Comparison of ENCODE assay signal across 8 cellular contexts in genomic region chr10:94402204-94403033, GRCh38. TPM values are rescaled to one million over a fixed set of nuclear protein-coding genes. Genes with fewer than 3 reads are reported as not detected.
A peak's percentile ranks its signal among the peaks of the same experiment; 100 is the strongest.
DNase-seq lines count a peak whose midpoint lies in the region; ATAC-seq and TF ChIP-seq lines count a peak whose summit lies in the region.

Gene TBC1D12 (plus strand): TSS chr10:94402541. CDS start chr10:94402614, 73 bp downstream.

- ATAC-seq in GM19438 (IDR thresholded peaks at IDR 0.05; ENCODE audit: low read depth, unreplicated experiment) = peak; percentile 76
- peak; percentile 51 for ATAC-seq in HG03469 (IDR thresholded peaks at IDR 0.05; ENCODE audit: unreplicated experiment)

- 1 to 17% methylated on average over 1 to 9 of the region's 82 CpGs for WGBS in esophagus squamous epithelium, 2 donors

- no peaks in the 10 kb centered on the region for H3K27me3 ChIP-seq in esophagus squamous epithelium

- TF ChIP-seq CTCF in esophagus squamous epithelium (IDR thresholded peaks at IDR 0.05) = no peak

- H3K9me3 ChIP-seq in esophagus squamous epithelium = no peaks in the 10 kb centered on the region

- intact Hi-C loops in esophagus squamous epithelium (cut with DNase I) = no loop called here

- DNase-seq in COR-L47 (lab: John Stamatoyannopoulos, UW) = peak; percentile 92
- DNase-seq in NCI-H526 treated with DMSO at 0.1 percent for 48 hours (lab: John Stamatoyannopoulos, UW) = peak; percentile 85
- peak; percentile 7 for DNase-seq in activated T-cell treated with anti-CD3 and anti-CD28 coated beads for 1 hour (ENCODE audit: low read depth)
- peak; percentile 55 for DNase-seq in esophagus squamous epithelium (lab: John Stamatoyannopoulos, UW)
- DNase-seq in mucosa of gallbladder (ENCODE audit: low spot score) = peak; percentile 95
- peak; percentile 95 for DNase-seq in stromal cell of bone marrow (ENCODE audit: low read depth)

- TF ChIP-seq POLR2A in esophagus squamous epithelium (IDR thresholded peaks at IDR 0.05) = peak in 1 of 4 donors; percentile 71

- H3K4me3 ChIP-seq in esophagus squamous epithelium = peak within 1 kb of the TSS; percentile 83 to 97 (median 92)

- no peaks in the 10 kb centered on the region for H3K36me3 ChIP-seq in esophagus squamous epithelium

- peaks cover 7 to 23% (median 16%) of the 10 kb centered on the region in 3 donors for H3K4me1 ChIP-seq in esophagus squamous epithelium

- H3K27ac ChIP-seq in esophagus squamous epithelium = peak within 1 kb of the TSS; percentile 90 to 97 (median 94)

RNA-seq across cellular contexts. Expression of gene TBC1D12, which starts in this region (rescaled TPM):
- total RNA-seq in esophagus squamous epithelium (10 to 100 TPM in 1 of 4 donors, 1 to 10 TPM in 3; 5.2 to 13.5 (median 7.0) TPM), mucosa of gallbladder (11.9 TPM)

Comparison
In these comparisons a context has a peak if more than half of its experiments do, and no peak if none do; other contexts are left out.
1. Peak in every context shown above with its lines: DNase-seq, ATAC-seq, H3K4me3 ChIP-seq and H3K27ac ChIP-seq.
2. DNase-seq: peak in every context shown above with its lines; median percentile 95 in mucosa of gallbladder; 95 in stromal cell of bone marrow; 92 in COR-L47; 85 in NCI-H526 treated with DMSO at 0.1 percent for 48 hours; 55 in esophagus squamous epithelium; 7 in activated T-cell treated with anti-CD3 and anti-CD28 coated beads for 1 hour.